Comparison of ENCODE assay signal across 8 cellular contexts in the genomic region with DNA sequence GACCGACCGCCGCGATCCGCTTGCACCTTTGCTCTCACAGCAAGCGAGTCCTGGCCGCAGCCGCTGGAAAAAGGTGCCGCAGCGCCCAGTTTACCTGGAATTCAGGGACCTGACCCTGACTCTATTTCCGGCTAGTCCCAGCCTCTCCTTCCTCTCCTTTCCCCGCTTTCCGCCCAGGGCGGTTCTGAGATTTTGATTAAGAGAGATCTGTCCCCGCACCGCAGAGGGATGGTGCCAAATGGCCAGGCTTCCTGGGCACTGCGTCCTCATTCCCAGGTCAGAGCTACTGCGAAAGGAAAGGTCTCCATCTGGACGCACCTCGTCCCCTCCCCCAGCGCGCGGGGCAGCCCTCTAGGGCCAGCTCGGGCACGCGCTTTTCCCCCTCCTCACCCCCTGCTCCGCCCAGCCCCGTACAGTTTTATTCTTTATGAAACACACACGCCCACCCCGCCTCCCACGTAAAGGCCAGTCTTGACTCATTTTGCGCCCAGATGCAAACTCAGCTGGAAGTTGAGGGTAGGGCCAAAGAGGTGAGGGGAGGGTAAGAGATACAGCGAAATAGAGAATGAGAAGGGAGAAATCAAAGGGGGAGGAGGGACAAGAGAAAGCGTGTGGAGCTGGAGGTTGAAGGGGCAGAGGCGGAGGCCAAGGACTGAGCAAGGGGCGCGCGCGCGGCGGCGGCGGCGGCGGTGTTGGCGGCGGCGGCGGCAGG.
DNase-seq lines count a peak whose midpoint lies in the region; ATAC-seq and TF ChIP-seq lines count a peak whose summit lies in the region.

No MANE protein-coding gene starts in this region.

- TF ChIP-seq CTCF in GM13977 (IDR thresholded peaks at IDR 0.05; ENCODE audit: extremely low read depth, insufficient read depth, missing control alignments) = no peak
- no peak for TF ChIP-seq CTCF in fibroblast of mammary gland (conservative IDR thresholded peaks at IDR 0.05; ENCODE audit: control insufficient read depth, insufficient read depth, low read depth, low read length)

- no peaks in the 10 kb centered on the region for H3K4me1 ChIP-seq in rectal smooth muscle tissue (ENCODE audit: control insufficient read depth, insufficient read depth, low read length)

- H3K36me3 ChIP-seq in rectal smooth muscle tissue (ENCODE audit: control insufficient read depth, insufficient read depth, low read length) = no peaks in the 10 kb centered on the region

- in situ Hi-C loops in GM13977 (cut with MboI; ENCODE audit: low pct_unique_long_range_greater_than_20kb, low sequenced_read_pairs, unreplicated experiment) = no loop called here

- ATAC-seq in GM21717 (IDR thresholded peaks at IDR 0.05; ENCODE audit: unreplicated experiment) (no peak), GM18498 (IDR thresholded peaks at IDR 0.05; ENCODE audit: unreplicated experiment) (no peak)

- H3K4me3 ChIP-seq in fibroblast of mammary gland (ENCODE audit: control insufficient read depth, low read depth, low read length) (peak overlapping the region; percentile 19), rectal smooth muscle tissue (ENCODE audit: low read length) (peak overlapping the region; percentile 57)

- DNase-seq in GM13977 (ENCODE audit: low spot score) (peak; percentile 65), NCI-H2196 (lab: John Stamatoyannopoulos, UW; ENCODE audit: unreplicated experiment) (peak; percentile 55), fibroblast of mammary gland (ENCODE audit: low read depth) (peak; percentile 5), HuH-7.5 (ENCODE audit: low spot score) (no peak)
- no peak for DNase-seq in activated CD4-positive, alpha-beta T cell treated with anti-CD3 and anti-CD28 coated beads for 1 hour

- H3K9ac ChIP-seq in rectal smooth muscle tissue (ENCODE audit: low read length) = no peak overlapping the region

- no peak overlapping the region for H3K27ac ChIP-seq in rectal smooth muscle tissue (ENCODE audit: low read depth, low read length)

- H3K27me3 ChIP-seq in rectal smooth muscle tissue (ENCODE audit: control insufficient read depth, insufficient read depth, low read length) = peaks cover 17% of the 10 kb centered on the region

Comparison
In these comparisons a context has a peak if more than half of its experiments do, and no peak if none do; other contexts are left out.
1. DNase-seq: peak in GM13977 (single experiment), NCI-H2196 (single experiment) and fibroblast of mammary gland (single experiment); none in HuH-7.5 (single experiment) and activated CD4-positive, alpha-beta T cell treated with anti-CD3 and anti-CD28 coated beads for 1 hour (single experiment).